In genomic region chr9:89522261-89522978, GRCh38 we compare ENCODE assay signal across 8 cellular contexts. TPM values are rescaled to one million over a fixed set of nuclear protein-coding genes. Genes with fewer than 3 reads are reported as not detected.
DNase-seq lines count a peak whose midpoint lies in the region; ATAC-seq and TF ChIP-seq lines count a peak whose summit lies in the region.

No MANE protein-coding gene starts in this region.

- H3K27ac Mint-ChIP-seq in activated T-cell treated with anti-CD3 and anti-CD28 coated beads, Interleukin-2, amount 50 U/mL, for 24 hours, result peak overlapping the region; percentile 97
- peak overlapping the region; percentile 91 to 95 for H3K27ac Mint-ChIP-seq in natural killer cell

- TF ChIP-seq POLR2A in GM18505 (IDR thresholded peaks at IDR 0.05; ENCODE audit: borderline replicate concordance, extremely low read depth, insufficient read depth, insufficient read length), result peak; percentile 44

- H3K4me3 Mint-ChIP-seq in activated T-cell treated with anti-CD3 and anti-CD28 coated beads, Interleukin-2, amount 50 U/mL, for 24 hours, result peak overlapping the region; percentile 70
- peak overlapping the region; percentile 85 for H3K4me3 Mint-ChIP-seq in natural killer cell

- H3K4me1 Mint-ChIP-seq in activated T-cell treated with anti-CD3 and anti-CD28 coated beads, Interleukin-2, amount 50 U/mL, for 24 hours (ENCODE audit: low read depth), result peaks cover 92% of the 10 kb centered on the region
- peaks cover 77 to 85% of the 10 kb centered on the region in 2 donors for H3K4me1 Mint-ChIP-seq in natural killer cell

- H3K79me2 ChIP-seq in smooth muscle cell (ENCODE audit: low read depth), result no peaks in the 10 kb centered on the region

- no peak overlapping the region for H3K9ac ChIP-seq in smooth muscle cell (ENCODE audit: low read depth)

- no peak overlapping the region for H3K27ac ChIP-seq in smooth muscle cell (ENCODE audit: low read depth)

- H3K27me3 Mint-ChIP-seq in activated T-cell treated with anti-CD3 and anti-CD28 coated beads, Interleukin-2, amount 50 U/mL, for 24 hours, result no peaks in the 10 kb centered on the region
- no peaks in the 10 kb centered on the region for H3K27me3 Mint-ChIP-seq in natural killer cell (ENCODE audit: low read depth in 2 of 2)

- no peaks in the 10 kb centered on the region for H3K9me3 Mint-ChIP-seq in activated T-cell treated with anti-CD3 and anti-CD28 coated beads, Interleukin-2, amount 50 U/mL, for 24 hours
- H3K9me3 Mint-ChIP-seq in natural killer cell, result no peaks in the 10 kb centered on the region

- no peaks in the 10 kb centered on the region for H3K36me3 Mint-ChIP-seq in activated T-cell treated with anti-CD3 and anti-CD28 coated beads, Interleukin-2, amount 50 U/mL, for 24 hours (ENCODE audit: low read depth)
- no peaks in the 10 kb centered on the region for H3K36me3 Mint-ChIP-seq in natural killer cell

- TF ChIP-seq CTCF in natural killer cell (IDR thresholded peaks at IDR 0.05) (no peak), smooth muscle cell (IDR thresholded peaks at IDR 0.05; ENCODE audit: borderline replicate concordance, insufficient read depth, poor library complexity, severe bottlenecking) (no peak)

- intact Hi-C loops in natural killer cell (cut with micrococcal nuclease), result loop anchor here (1.0 to 2.0 kb wide), 4 partner anchors 20 to 96 kb away; no protein-coding TSS in a partner anchor

- H2AFZ ChIP-seq in smooth muscle cell (ENCODE audit: low read depth), result no peak overlapping the region

- no peaks in the 10 kb centered on the region for H3F3A ChIP-seq in smooth muscle cell (ENCODE audit: low read depth)

- no peaks in the 10 kb centered on the region for H3K36me3 ChIP-seq in smooth muscle cell (ENCODE audit: low read depth)

- H4K20me1 ChIP-seq in smooth muscle cell (ENCODE audit: low read depth), result no peaks in the 10 kb centered on the region

- H3K27me3 ChIP-seq in smooth muscle cell (ENCODE audit: low read depth), result no peaks in the 10 kb centered on the region

- H3K9me3 ChIP-seq in smooth muscle cell (replicated peaks; ENCODE audit: low read depth), result no peaks in the 10 kb centered on the region

- H3K4me3 ChIP-seq in smooth muscle cell, result no peak overlapping the region

- no peaks in the 10 kb centered on the region for H3K4me1 ChIP-seq in smooth muscle cell (ENCODE audit: low read depth)

- WGBS in smooth muscle cell (ENCODE audit: low lambda C conversion rate), result 85% methylated on average over 12 of the region's 12 CpGs

- H3K4me2 ChIP-seq in smooth muscle cell, result no peak overlapping the region

- peak; percentile 71 for DNase-seq in NK-92 treated with Interleukin-12 subunit alpha and Interleukin-12 subunit beta, amount 100 ng/mL, for 24 hours (lab: John Stamatoyannopoulos, UW)
- peak; percentile 71 for DNase-seq in activated T-cell treated with anti-CD3 and anti-CD28 coated beads, Interleukin-2, amount 50 U/mL, for 24 hours
- DNase-seq in natural killer cell (peak; percentile 59), smooth muscle cell (lab: John Stamatoyannopoulos, UW; ENCODE audit: unreplicated experiment) (no peak), NCI-H446 treated with DMSO at 0.1 percent for 48 hours (lab: John Stamatoyannopoulos, UW) (no peak), cortex of kidney (lab: John Stamatoyannopoulos, UW) (no peak)

- ATAC-seq in GM18505 (IDR thresholded peaks at IDR 0.05; ENCODE audit: unreplicated experiment), result peak; percentile 89
- ATAC-seq in HG02642 (IDR thresholded peaks at IDR 0.05; ENCODE audit: poor library complexity, unreplicated experiment), result peak; percentile 90
- ATAC-seq in natural killer cell, result peak; percentile 72 to 88 (median 85)

RNA-seq across cellular contexts. Expression of gene SEMA4D, which starts 24.5 kb away (rescaled TPM):
- total RNA-seq in natural killer cell (100 to 1,000 TPM; 354 to 448 (median 420) TPM), smooth muscle cell (2.4 and 2.7 TPM in 2 replicates)
- polyA plus RNA-seq in smooth muscle cell, result 0.63 and 3.4 TPM in 2 replicates

Comparison
In these comparisons a context has a peak if more than half of its experiments do, and no peak if none do; other contexts are left out.
1. DNase-seq: peak in NK-92 treated with Interleukin-12 subunit alpha and Interleukin-12 subunit beta, amount 100 ng/mL, for 24 hours (single experiment), activated T-cell treated with anti-CD3 and anti-CD28 coated beads, Interleukin-2, amount 50 U/mL, for 24 hours (single experiment) and natural killer cell (single experiment); none in smooth muscle cell (single experiment), NCI-H446 treated with DMSO at 0.1 percent for 48 hours (single experiment) and cortex of kidney (single experiment).
2. RNA of gene SEMA4D, which starts 24.5 kb away (total RNA-seq): 354 to 448 TPM in natural killer cell; 2.4 to 2.7 TPM in smooth muscle cell; every median in the first group is over 10 times any median in the second.
3. Peak in every context shown above with its lines, with median percentiles within 50 percentile points of each other: ATAC-seq.